Comparison of ENCODE assay signal across 21 cellular contexts in the genomic region with DNA sequence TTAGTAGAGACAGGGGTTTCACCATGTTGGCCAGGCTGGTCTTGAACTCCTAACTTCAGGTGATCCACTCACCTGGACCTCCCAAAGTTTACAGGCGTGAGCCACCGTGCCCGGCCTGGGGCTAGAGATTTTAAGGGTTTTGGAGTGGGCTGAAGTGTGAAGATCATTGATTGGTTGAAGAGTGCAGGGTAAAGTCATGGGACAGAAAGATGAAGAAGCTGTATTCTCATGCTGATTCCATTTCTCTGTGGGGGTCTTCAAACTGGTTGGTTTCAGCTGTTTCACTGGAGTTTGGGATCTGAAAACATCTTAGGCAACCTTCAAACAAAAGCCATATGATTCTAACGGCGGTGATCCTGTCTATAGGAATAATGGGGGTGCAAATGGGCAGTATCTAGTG. TPM values are rescaled to one million over a fixed set of nuclear protein-coding genes. Genes with fewer than 3 reads are reported as not detected.
DNase-seq lines count a peak whose midpoint lies in the region; ATAC-seq and TF ChIP-seq lines count a peak whose summit lies in the region.
"Had no signal": no experiment of that assay in that cellular context is flagged by ENCODE, and none has a peak within 500 bp of the region (broad histone marks: within the 10 kb centered on the region; RNA-seq: fewer than 3 reads in every experiment).

No MANE protein-coding gene starts in this region.

- intact Hi-C loops in Right ventricle myocardium superior (cut with DNase I) (no loop called here), esophagus squamous epithelium (cut with DNase I) (no loop called here)

- H3K4ac ChIP-seq in neuronal stem cell (ENCODE audit: low read length) = no peak overlapping the region

- H3K27ac ChIP-seq in HUES64 (ENCODE audit: low read depth, low read length) (peak overlapping the region; percentile 44; the same call in 1 of the 2 replicates), cingulate gyrus (ENCODE audit: low read depth, low read length) (peak overlapping the region; percentile 30), iPS-18a (ENCODE audit: low read length) (no peak overlapping the region), neuronal stem cell (replicated peaks; ENCODE audit: low read length) (no peak overlapping the region), esophagus squamous epithelium (no peak overlapping the region)
- H3K27ac ChIP-seq: A549, BLaER1 had no signal

- no peak overlapping the region for H2BK12ac ChIP-seq in neuronal stem cell (ENCODE audit: low read length)

- ATAC-seq in Right ventricle myocardium superior (ENCODE audit: poor library complexity) = no peak
- ATAC-seq: A549; CD8-positive, alpha-beta T cell had no signal

- H3K4me3 ChIP-seq in HUES64 (ENCODE audit: low read length) = no peak overlapping the region
- peak overlapping the region; percentile 13 for H3K4me3 ChIP-seq in iPS-18a (ENCODE audit: low read length)
- H3K4me3 ChIP-seq in neuronal stem cell (ENCODE audit: low read length in 2 of 2) = peak overlapping the region in 1 of 2 donors; percentile 22
- no peak overlapping the region for H3K4me3 ChIP-seq in esophagus squamous epithelium
- H3K4me3 ChIP-seq: A549, BLaER1 had no signal

- WGBS in HUES64 = 56% methylated on average over 5 of the region's 5 CpGs
- no CpG with 5 or more reads among the region's 5 CpGs for WGBS in neuronal stem cell (ENCODE audit: extremely low coverage in 2 of 2, insufficient read length in 2 of 2, insufficient replicate concordance in 1 of 2), 2 donors
- 75 to 80% methylated on average over 3 to 5 of the region's 5 CpGs for WGBS in esophagus squamous epithelium, 2 donors

- no peaks in the 10 kb centered on the region for H3K4me1 Mint-ChIP-seq in HFFc6 (ENCODE audit: low read depth)

- no peaks in the 10 kb centered on the region for H3K36me3 ChIP-seq in HUES64 (ENCODE audit: insufficient read depth, low read length)
- H3K36me3 ChIP-seq in iPS-18a (ENCODE audit: control insufficient read depth, low read depth, low read length) = no peaks in the 10 kb centered on the region
- no peaks in the 10 kb centered on the region for H3K36me3 ChIP-seq in neuronal stem cell (replicated peaks in 1 of 2; ENCODE audit: control insufficient read depth in 2 of 2, insufficient read depth in 2 of 2, low read length in 2 of 2)
- H3K36me3 ChIP-seq in esophagus squamous epithelium = no peaks in the 10 kb centered on the region
- H3K36me3 ChIP-seq: BLaER1 had no signal

- peaks cover 13% of the 10 kb centered on the region for H3K27me3 Mint-ChIP-seq in HFFc6 (ENCODE audit: insufficient read depth)

- H3K27ac Mint-ChIP-seq in HFFc6 = no peak overlapping the region
- H3K27ac Mint-ChIP-seq: CD8-positive, alpha-beta T cell had no signal

- no peak overlapping the region for H3K23ac ChIP-seq in neuronal stem cell (ENCODE audit: low read depth, low read length, poor library complexity)

- TF ChIP-seq CTCF in HFFc6 (IDR thresholded peaks at IDR 0.05) (no peak), esophagus squamous epithelium (IDR thresholded peaks at IDR 0.05) (no peak)

- H3K27me3 ChIP-seq in HUES64 (ENCODE audit: insufficient read depth, low read length) = no peaks in the 10 kb centered on the region
- no peaks in the 10 kb centered on the region for H3K27me3 ChIP-seq in iPS-18a (ENCODE audit: control insufficient read depth, insufficient read depth, low read length)
- H3K27me3 ChIP-seq in neuronal stem cell (ENCODE audit: control insufficient read depth in 3 of 3, insufficient read depth in 3 of 3, low read depth in 1 of 3, low read length in 3 of 3) = no peaks in the 10 kb centered on the region
- peaks cover 0 to 8% (median 0%) of the 10 kb centered on the region in 4 donors for H3K27me3 ChIP-seq in esophagus squamous epithelium
- H3K27me3 ChIP-seq: BLaER1 had no signal

- H3K4me2 ChIP-seq in neuronal stem cell (ENCODE audit: insufficient read depth, low read length, poor library complexity, severe bottlenecking) = no peak overlapping the region
- H3K4me2 ChIP-seq: A549, BLaER1 had no signal

- H3K14ac ChIP-seq in neuronal stem cell (ENCODE audit: low read length) = no peak overlapping the region

- H3K36me3 Mint-ChIP-seq in HFFc6 (ENCODE audit: low read depth) = no peaks in the 10 kb centered on the region
- H3K36me3 Mint-ChIP-seq: CD8-positive, alpha-beta T cell had no signal

- H3K9ac ChIP-seq in HUES64 (ENCODE audit: low read depth, low read length) = no peak overlapping the region
- no peak overlapping the region for H3K9ac ChIP-seq in iPS-18a (ENCODE audit: low read length)
- no peak overlapping the region for H3K9ac ChIP-seq in neuronal stem cell (ENCODE audit: low read depth, low read length, poor library complexity)
- H3K9ac ChIP-seq: BLaER1 had no signal

- H2BK15ac ChIP-seq in neuronal stem cell (ENCODE audit: low read length) = no peak overlapping the region

- H3K18ac ChIP-seq in neuronal stem cell (ENCODE audit: low read length) = no peak overlapping the region

- H2BK120ac ChIP-seq in neuronal stem cell (ENCODE audit: low read depth, low read length) = no peak overlapping the region

- H2BK5ac ChIP-seq in neuronal stem cell (ENCODE audit: low read length) = no peak overlapping the region

- no peak overlapping the region for H4K91ac ChIP-seq in neuronal stem cell (ENCODE audit: low read depth, low read length, poor library complexity)

- H3K4me1 ChIP-seq in HUES64 (ENCODE audit: insufficient read depth, low read length) = peaks cover 17% of the 10 kb centered on the region
- peaks cover 13% of the 10 kb centered on the region for H3K4me1 ChIP-seq in iPS-18a (ENCODE audit: control insufficient read depth, low read depth, low read length)
- peaks cover 0 to 17% of the 10 kb centered on the region in 2 donors for H3K4me1 ChIP-seq in neuronal stem cell (ENCODE audit: control insufficient read depth in 2 of 2, insufficient read depth in 1 of 2, low read depth in 1 of 2, low read length in 2 of 2)
- H3K4me1 ChIP-seq in esophagus squamous epithelium = no peaks in the 10 kb centered on the region
- H3K4me1 ChIP-seq: A549, BLaER1 had no signal

- H3K4me3 Mint-ChIP-seq in HFFc6 = no peak overlapping the region
- H3K4me3 Mint-ChIP-seq: CD8-positive, alpha-beta T cell had no signal

- TF ChIP-seq POLR2A in esophagus squamous epithelium (IDR thresholded peaks at IDR 0.05) = no peak

- H3K79me1 ChIP-seq in neuronal stem cell (ENCODE audit: low read depth, low read length) = no peaks in the 10 kb centered on the region

- H4K8ac ChIP-seq in neuronal stem cell (ENCODE audit: low read depth, low read length) = no peak overlapping the region

- H2AFZ ChIP-seq in neuronal stem cell (ENCODE audit: low read length) = peak overlapping the region; percentile 84

- H3K9me3 ChIP-seq in HUES64 (ENCODE audit: insufficient read depth, low read depth, low read length) (no peaks in the 10 kb centered on the region), iPS-18a (ENCODE audit: control insufficient read depth, low read depth, low read length) (no peaks in the 10 kb centered on the region), neuronal stem cell (replicated peaks in 1 of 2; ENCODE audit: control insufficient read depth in 2 of 2, insufficient read depth in 1 of 2, low read depth in 1 of 2, low read length in 2 of 2) (no peaks in the 10 kb centered on the region), esophagus squamous epithelium (peaks cover 0 to 2% (median 0%) of the 10 kb centered on the region in 3 donors)
- H3K9me3 ChIP-seq: A549, BLaER1 had no signal

- H2AK5ac ChIP-seq in neuronal stem cell (ENCODE audit: low read depth, low read length) = no peak overlapping the region

- no peak for DNase-seq in neuronal stem cell (ENCODE audit: low spot score)
- no peak for DNase-seq in NCI-H510A (lab: John Stamatoyannopoulos, UW)
- DNase-seq in Right ventricle myocardium superior = no peak
- DNase-seq in HFFc6 = no peak
- no peak for DNase-seq in esophagus squamous epithelium (lab: John Stamatoyannopoulos, UW)
- DNase-seq: Calu3; CD8-positive, alpha-beta T cell; GOT3; KG1; MV-4-11; NCI-H1694 treated with DMSO at 0.1 percent for 48 hours; NCI-H2107; NCI-H510A treated with DMSO at 0.1 percent for 48 hours; NCI-H774; OCI-M1; SHP77 treated with DMSO at 0.1 percent for 48 hours had no signal

- no peaks in the 10 kb centered on the region for H3K9me3 Mint-ChIP-seq in HFFc6
- H3K9me3 Mint-ChIP-seq: CD8-positive, alpha-beta T cell had no signal

RNA-seq across cellular contexts. Expression of a gene that starts 52.1 kb away (rescaled TPM):
- 6.5 TPM for polyA plus RNA-seq in HUES64 (2013, experiment 1 of 2)
- polyA plus RNA-seq in HUES64 (2013, experiment 2 of 2) = 9.9 TPM
- polyA plus RNA-seq in neuronal stem cell (2013, experiment 1 of 2) = 13.9 TPM
- polyA plus RNA-seq in neuronal stem cell (2013, experiment 2 of 2) = 15.2 TPM
- total RNA-seq in Right ventricle myocardium superior = 35.6 TPM
- under 1 TPM in 3 of 6 experiments, not detected in 3; 0.14 to 0.38 (median 0.14) TPM for total RNA-seq in HFFc6 (2021; fragmentation: NEBNext Ultra II Directional; extraction: Animal tissue kit (Norgen Biotek cat#: 25700))
- total RNA-seq in esophagus squamous epithelium = 10 to 100 TPM; 11.1 to 20.7 (median 16.7) TPM

Comparison
In these comparisons a context has a peak if more than half of its experiments do, and no peak if none do; other contexts are left out.
1. H3K27ac ChIP-seq: peak in HUES64 (single experiment) and cingulate gyrus (single experiment); none in iPS-18a (single experiment), neuronal stem cell (single experiment) and esophagus squamous epithelium (0 of 4).
2. RNA of a gene that starts 52.1 kb away (total RNA-seq): 35.6 TPM in Right ventricle myocardium superior (single experiment) and 11.1 to 20.7 TPM in esophagus squamous epithelium; 0.14 to 0.38 TPM in HFFc6; every median in the first group is over 4 times any median in the second.